ENCODE assay signal across 33 cellular contexts in genomic region chr2:133364636-133365035, GRCh38.
"Had no signal": no experiment of that assay in that cellular context is flagged by ENCODE, and none has a peak within 500 bp of the region (broad histone marks: within the 10 kb centered on the region; RNA-seq: fewer than 3 reads in every experiment).

No MANE protein-coding gene starts in this region.

- H3K27ac Mint-ChIP-seq: activated CD4-positive, alpha-beta memory T cell treated with anti-CD3 and anti-CD28 coated beads for 36 hours; activated CD4-positive, alpha-beta T cell treated with anti-CD3 and anti-CD28 coated beads for 36 hours; activated naive CD4-positive, alpha-beta T cell treated with anti-CD3 and anti-CD28 coated beads for 36 hours; activated naive CD4-positive, alpha-beta T cell treated with anti-CD3 and anti-CD28 coated beads, Interleukin-2, amount 50 U/mL, for 72 hours; activated T-helper 1 cell treated with anti-CD3 and anti-CD28 coated beads, Interleukin-12 subunit alpha, Interleukin-12 subunit beta, Interleukin-2, Interleukin-4 antibody, amounts not matched to agents 30 ng/mL and 10 ng/mL and 1 ng/mL, durations not matched to agents 14 hours and 24 hours and 36 hours; T-helper 1 cell treated with Interleukin-12 subunit alpha and Interleukin-12 subunit beta and Interleukin-4 antibody, amounts not matched to agents 30 μg/mL and 1 μg/mL, for 36 hours; T-helper 2 cell treated with Interferon-gamma antibody and Interleukin-4, amounts not matched to agents 5 μg/mL and 100 μg/mL, for 36 hours had no signal

- FAIRE-seq: astrocyte, TTC549 had no signal

- H3K27ac ChIP-seq: adrenal gland, body of pancreas, breast epithelium, SJCRH30 had no signal

- H3K4me3 Mint-ChIP-seq: activated CD4-positive, alpha-beta memory T cell treated with anti-CD3 and anti-CD28 coated beads for 36 hours; activated CD4-positive, alpha-beta T cell treated with anti-CD3 and anti-CD28 coated beads for 36 hours; activated naive CD4-positive, alpha-beta T cell treated with anti-CD3 and anti-CD28 coated beads for 36 hours; activated T-cell treated with anti-CD3 and anti-CD28 coated beads, Interleukin-2, amount 50 U/mL, for 4 hours; activated T-helper 1 cell treated with anti-CD3 and anti-CD28 coated beads, Interleukin-12 subunit alpha, Interleukin-12 subunit beta, Interleukin-2, Interleukin-4 antibody, amounts not matched to agents 30 ng/mL and 10 ng/mL and 1 ng/mL, durations not matched to agents 14 hours and 24 hours and 36 hours; T-helper 1 cell treated with Interleukin-12 subunit alpha and Interleukin-12 subunit beta and Interleukin-4 antibody, amounts not matched to agents 30 μg/mL and 1 μg/mL, for 36 hours; T-helper 2 cell treated with Interferon-gamma antibody and Interleukin-4, amounts not matched to agents 5 μg/mL and 100 μg/mL, for 36 hours had no signal

- H3K27me3 Mint-ChIP-seq: activated CD4-positive, alpha-beta memory T cell treated with anti-CD3 and anti-CD28 coated beads for 36 hours; activated CD4-positive, alpha-beta T cell treated with anti-CD3 and anti-CD28 coated beads for 36 hours had no signal

- H3K4me1 Mint-ChIP-seq: activated CD4-positive, alpha-beta T cell treated with anti-CD3 and anti-CD28 coated beads for 36 hours had no signal

- DNase-seq: activated CD4-positive, alpha-beta memory T cell treated with anti-CD3 and anti-CD28 coated beads for 36 hours; activated CD4-positive, alpha-beta T cell treated with anti-CD3 and anti-CD28 coated beads for 36 hours; activated CD4-positive, alpha-beta T cell treated with anti-CD3 and anti-CD28 coated beads, Interleukin-2, amount 50 U/mL, for 1 hour; activated CD8-positive, alpha-beta memory T cell treated with anti-CD3 and anti-CD28 coated beads, Interleukin-2, amount 50 U/mL, for 4 hours; activated gamma-delta T cell treated with Interleukin-2 at 50 U/mL for 16 hours; activated naive CD4-positive, alpha-beta T cell treated with anti-CD3 and anti-CD28 coated beads for 36 hours; activated T-cell treated with anti-CD3 and anti-CD28 coated beads for 4 hours; activated T-cell treated with anti-CD3 and anti-CD28 coated beads, Interleukin-2, amount 50 U/mL, for 4 hours; adrenal gland; body of pancreas; Kasumi-1; MG63; NCI-H1105; NCI-H1417 treated with DMSO at 0.1 percent for 48 hours; NCI-H187 treated with DMSO at 0.1 percent for 48 hours; NCI-H2081 treated with DMSO at 0.1 percent for 48 hours; NCI-H226; NCI-H446 treated with DMSO at 0.1 percent for 48 hours; NCI-H524; NCI-H69; NCI-H82; SHP77; SJCRH30; SK-N-SH had no signal

- H3K36me3 Mint-ChIP-seq: activated CD4-positive, alpha-beta memory T cell treated with anti-CD3 and anti-CD28 coated beads for 36 hours; activated naive CD4-positive, alpha-beta T cell treated with anti-CD3 and anti-CD28 coated beads, Interleukin-2, amount 50 U/mL, for 72 hours had no signal

- H3K9me3 Mint-ChIP-seq: activated CD4-positive, alpha-beta memory T cell treated with anti-CD3 and anti-CD28 coated beads for 36 hours; activated T-cell treated with anti-CD3 and anti-CD28 coated beads, Interleukin-2, amount 50 U/mL, for 4 hours; T-helper 2 cell treated with Interferon-gamma antibody and Interleukin-4, amounts not matched to agents 5 μg/mL and 100 μg/mL, for 36 hours had no signal

- ATAC-seq: activated CD4-positive, alpha-beta T cell treated with anti-CD3 and anti-CD28 coated beads for 36 hours; activated CD4-positive, CD25-positive, alpha-beta regulatory T cell treated with anti-CD3 and anti-CD28 coated beads, Interleukin-2, amount 50 U/mL, for 24 hours; activated naive CD4-positive, alpha-beta T cell treated with anti-CD3 and anti-CD28 coated beads, Interleukin-2, amount 50 U/mL, for 72 hours; activated T-cell treated with anti-CD3 and anti-CD28 coated beads, Interleukin-2, amount 50 U/mL, for 4 hours; body of pancreas; Panc1 had no signal
